ENCODE assay signal across 1 cellular context in genomic region chr12:96193725-96194571, GRCh38.
TF ChIP-seq lines count a peak whose summit lies in the region.

Gene ELK3, plus strand, starts transcription at chr12:96194375.

TF ChIP-seq in HepG2, 621 proteins besides CTCF, POLR2A, EP300 and RAD21 (continued from another document and continues in another):
- 0 out of 2 replicates have a peak, but pooled peaks have one; percentile 36 for TF ChIP-seq UBTF (CRISPR knock-in tag; IDR thresholded peaks at IDR 0.05)
- no peak for TF ChIP-seq ZNF674 (CRISPR knock-in tag; IDR thresholded peaks at IDR 0.05; ENCODE audit: low read depth)
- TF ChIP-seq FOXA1 (IDR thresholded peaks at IDR 0.05): no peak
- peak; percentile 84 for TF ChIP-seq FOXA1 (CRISPR knock-in tag; IDR thresholded peaks at IDR 0.05)
- no peak for TF ChIP-seq MBD4 (IDR thresholded peaks at IDR 0.05; ENCODE audit: borderline replicate concordance, low read length)
- TF ChIP-seq ZNF484 (CRISPR knock-in tag; IDR thresholded peaks at IDR 0.05; ENCODE audit: borderline replicate concordance, low read depth): no peak
- TF ChIP-seq ZNF720 (CRISPR knock-in tag; IDR thresholded peaks at IDR 0.05): no peak
- TF ChIP-seq PATZ1 (CRISPR knock-in tag; IDR thresholded peaks at IDR 0.05): peak; percentile 36; the same call in 1 of the 2 replicates
- TF ChIP-seq SIX1 (CRISPR knock-in tag; IDR thresholded peaks at IDR 0.05; ENCODE audit: borderline replicate concordance): no peak; the same call in 1 of the 2 replicates
- TF ChIP-seq CENPX (CRISPR knock-in tag; IDR thresholded peaks at IDR 0.05): no peak
- no peak for TF ChIP-seq TAF1 (CRISPR knock-in tag; IDR thresholded peaks at IDR 0.05)
- no peak for TF ChIP-seq ZNF33A (CRISPR knock-in tag; IDR thresholded peaks at IDR 0.05; ENCODE audit: borderline replicate concordance)
- TF ChIP-seq GPN1 (CRISPR knock-in tag; IDR thresholded peaks at IDR 0.05; ENCODE audit: borderline replicate concordance): no peak
- TF ChIP-seq HES4 (CRISPR knock-in tag; IDR thresholded peaks at IDR 0.05; ENCODE audit: borderline replicate concordance): no peak
- TF ChIP-seq USF2 (IDR thresholded peaks at IDR 0.05; ENCODE audit: low read depth, low read length): no peak
- no peak for TF ChIP-seq USF2 (CRISPR knock-in tag; IDR thresholded peaks at IDR 0.05; ENCODE audit: borderline replicate concordance)
- TF ChIP-seq ZNF543 (CRISPR knock-in tag; IDR thresholded peaks at IDR 0.05): no peak
- TF ChIP-seq GTF3A (CRISPR knock-in tag; conservative IDR thresholded peaks at IDR 0.05): no peak
- no peak for TF ChIP-seq ZSCAN31 (CRISPR knock-in tag; IDR thresholded peaks at IDR 0.05; ENCODE audit: low read depth)
- TF ChIP-seq MAFK (conservative IDR thresholded peaks at IDR 0.05 in 1 of 2, IDR thresholded peaks at IDR 0.05 in 1 of 2; ENCODE audit: low read length in 2 of 2): no peak
- TF ChIP-seq ZNF709 (CRISPR knock-in tag; IDR thresholded peaks at IDR 0.05): no peak
- TF ChIP-seq ZNF589 (CRISPR knock-in tag; conservative IDR thresholded peaks at IDR 0.05): no peak
- no peak for TF ChIP-seq CAMTA2 (CRISPR knock-in tag; IDR thresholded peaks at IDR 0.05; ENCODE audit: borderline replicate concordance)
- TF ChIP-seq ZNF609 (CRISPR knock-in tag; IDR thresholded peaks at IDR 0.05; ENCODE audit: borderline replicate concordance): no peak
- no peak for TF ChIP-seq CENPBD1 (CRISPR knock-in tag; IDR thresholded peaks at IDR 0.05; ENCODE audit: borderline replicate concordance, low read depth)
- no peak for TF ChIP-seq ZBTB46 (CRISPR knock-in tag; IDR thresholded peaks at IDR 0.05; ENCODE audit: borderline replicate concordance)
- no peak for TF ChIP-seq ATF5 (CRISPR knock-in tag; IDR thresholded peaks at IDR 0.05; ENCODE audit: low read depth)
- TF ChIP-seq ZNF513 (CRISPR knock-in tag; conservative IDR thresholded peaks at IDR 0.05): no peak
- TF ChIP-seq GMEB1 (CRISPR knock-in tag; IDR thresholded peaks at IDR 0.05; ENCODE audit: borderline replicate concordance): no peak
- TF ChIP-seq RARG (CRISPR knock-in tag; IDR thresholded peaks at IDR 0.05; ENCODE audit: low read depth): no peak
- no peak for TF ChIP-seq SMARCC2 (IDR thresholded peaks at IDR 0.05)
- TF ChIP-seq NONO (IDR thresholded peaks at IDR 0.05): no peak
- TF ChIP-seq NONO (CRISPR knock-in tag; conservative IDR thresholded peaks at IDR 0.05): no peak
- no peak for TF ChIP-seq SNAPC2 (CRISPR knock-in tag; IDR thresholded peaks at IDR 0.05)
- TF ChIP-seq NAIF1 (CRISPR knock-in tag; IDR thresholded peaks at IDR 0.05; ENCODE audit: borderline replicate concordance): no peak
- TF ChIP-seq ZC3H13 (CRISPR knock-in tag; IDR thresholded peaks at IDR 0.05): no peak
- no peak for TF ChIP-seq GPBP1L1 (CRISPR knock-in tag; IDR thresholded peaks at IDR 0.05)
- TF ChIP-seq MIXL1 (CRISPR knock-in tag; IDR thresholded peaks at IDR 0.05): no peak
- TF ChIP-seq TFDP1 (CRISPR knock-in tag; IDR thresholded peaks at IDR 0.05; ENCODE audit: borderline replicate concordance): no peak
